ENCODE assay signal across 17 cellular contexts in the genomic region with DNA sequence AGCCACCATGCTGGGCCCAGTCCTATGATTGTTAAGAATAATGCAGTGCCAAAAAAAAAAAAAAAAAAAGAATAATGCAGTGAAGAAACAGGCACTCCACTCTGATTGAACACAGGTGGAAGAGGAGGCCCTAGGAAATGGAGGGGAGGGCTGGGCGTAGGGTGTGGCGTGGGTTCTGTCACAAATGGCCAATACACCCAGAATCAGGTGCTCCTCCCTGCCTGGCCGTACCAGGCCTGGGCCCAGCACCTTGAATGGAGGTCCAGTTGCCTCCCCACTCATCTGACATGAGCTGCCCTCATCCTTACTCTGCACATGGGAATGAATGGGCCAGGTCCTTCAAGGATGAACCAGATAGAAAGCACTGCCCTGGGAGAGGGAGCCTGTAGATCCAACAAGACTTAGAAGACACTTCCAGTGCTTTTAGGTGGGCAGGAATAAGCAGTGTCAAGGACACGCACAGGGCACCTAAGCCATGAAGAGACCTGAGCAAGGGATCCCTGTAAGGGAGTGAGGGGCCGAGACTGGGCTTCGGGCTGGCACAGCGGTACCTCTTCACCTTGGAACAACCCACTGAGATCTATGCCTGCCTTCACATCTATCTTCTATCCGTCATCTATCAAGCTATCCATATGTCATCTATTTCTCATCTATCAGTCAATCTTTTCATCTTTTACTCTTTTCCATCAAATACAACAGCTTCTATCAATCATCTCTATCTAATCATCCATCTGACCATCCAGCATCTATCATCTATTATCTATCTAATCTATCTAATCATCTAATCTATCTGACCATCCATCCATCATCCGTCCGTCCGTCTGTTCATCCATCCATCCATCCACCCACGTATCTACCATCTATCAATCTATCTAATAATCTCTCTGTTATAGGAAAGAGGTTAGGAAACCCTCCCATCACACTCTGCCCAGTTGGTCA. TPM values are rescaled to one million over a fixed set of nuclear protein-coding genes. Genes with fewer than 3 reads are reported as not detected.
DNase-seq lines count a peak whose midpoint lies in the region; ATAC-seq, FAIRE-seq and TF ChIP-seq lines count a peak whose summit lies in the region.
"Had no signal": no experiment of that assay in that cellular context is flagged by ENCODE, and none has a peak within 500 bp of the region (broad histone marks: within the 10 kb centered on the region; RNA-seq: fewer than 3 reads in every experiment).

No MANE protein-coding gene starts in this region.

- intact Hi-C loops in kidney (cut with DNase I) (no loop called here), sigmoid colon (cut with DNase I) (no loop called here)

- H3K4me3 ChIP-seq in kidney (ENCODE audit: low read length in 2 of 2) (no peak overlapping the region), sigmoid colon (no peak overlapping the region)
- H3K4me3 ChIP-seq: breast epithelium, gastrocnemius medialis had no signal

- H3K27ac ChIP-seq in RWPE1 (peak overlapping the region; percentile 87), kidney (ENCODE audit: low read depth in 2 of 2, low read length in 2 of 2) (no peak overlapping the region), sigmoid colon (no peak overlapping the region)

- H3K9me3 ChIP-seq in kidney (ENCODE audit: control insufficient read depth in 1 of 2, low read length in 2 of 2) (no peaks in the 10 kb centered on the region), sigmoid colon (no peaks in the 10 kb centered on the region)
- H3K9me3 ChIP-seq: breast epithelium, gastrocnemius medialis had no signal

- H3K9me3 Mint-ChIP-seq in T-helper 2 cell treated with Interferon-gamma antibody and Interleukin-4, amounts not matched to agents 5 μg/mL and 100 μg/mL, for 36 hours: no peaks in the 10 kb centered on the region
- H3K9me3 Mint-ChIP-seq: activated CD4-positive, alpha-beta T cell treated with anti-CD3 and anti-CD28 coated beads, Interleukin-2, amount 10 ng/mL, durations not matched to agents 7 days and 5 days had no signal

- H3K36me3 ChIP-seq in kidney (ENCODE audit: control insufficient read depth in 1 of 2, insufficient read depth in 2 of 2, low read length in 2 of 2): peaks cover 2 to 18% of the 10 kb centered on the region in 2 donors
- peaks cover 1 to 33% (median 11%) of the 10 kb centered on the region in 4 donors for H3K36me3 ChIP-seq in sigmoid colon
- H3K36me3 ChIP-seq: breast epithelium had no signal

- H3K4me1 Mint-ChIP-seq in T-helper 2 cell treated with Interferon-gamma antibody and Interleukin-4, amounts not matched to agents 5 μg/mL and 100 μg/mL, for 36 hours (ENCODE audit: low read depth): peaks cover 13% of the 10 kb centered on the region

- H3K36me3 Mint-ChIP-seq in T-helper 2 cell treated with Interferon-gamma antibody and Interleukin-4, amounts not matched to agents 5 μg/mL and 100 μg/mL, for 36 hours (ENCODE audit: low read depth): peaks cover 4% of the 10 kb centered on the region

- no peak overlapping the region for H3K9ac ChIP-seq in kidney (ENCODE audit: low read length in 2 of 2)

- CTCF ChIA-PET in RWPE1 (lab: Yijun Ruan, JAX): interaction anchor here (0.5 to 2.7 kb wide), 5 partner anchors 9 to 184 kb away, joined by 3 to 18 read pairs (median 3); no protein-coding TSS in a partner anchor

- FAIRE-seq in kidney (lab: Jason Lieb, UNC): no peak
- FAIRE-seq: A204.1, keratinocyte had no signal

- TF ChIP-seq EP300 in sigmoid colon (IDR thresholded peaks at IDR 0.05): no peak

- no peak for ATAC-seq in GM19463 (IDR thresholded peaks at IDR 0.05; ENCODE audit: unreplicated experiment)
- ATAC-seq: gastrocnemius medialis had no signal

- TF ChIP-seq CTCF in RWPE1 (conservative IDR thresholded peaks at IDR 0.05; ENCODE audit: low read depth): no peak
- TF ChIP-seq CTCF in kidney (IDR thresholded peaks at IDR 0.05; ENCODE audit: borderline replicate concordance, extremely low read depth, insufficient read depth): no peak
- TF ChIP-seq CTCF in sigmoid colon (IDR thresholded peaks at IDR 0.05): no peak

- 91 to 93% methylated on average over 12 of the region's 12 CpGs for WGBS in sigmoid colon, 2 donors

- POLR2A ChIA-PET in RWPE1 (lab: Yijun Ruan, JAX; ENCODE audit: low non-redundant PET): interaction anchor here (0.7 kb wide), 1 partner anchor 102 kb away, joined by 4 read pairs; no protein-coding TSS in a partner anchor

- no peak for TF ChIP-seq POLR2A in sigmoid colon (IDR thresholded peaks at IDR 0.05)

- H3K4me1 ChIP-seq in kidney (ENCODE audit: control insufficient read depth in 1 of 2, insufficient read depth in 1 of 2, low read depth in 1 of 2, low read length in 2 of 2): peaks cover 10 to 17% of the 10 kb centered on the region in 2 donors
- H3K4me1 ChIP-seq in sigmoid colon: peaks cover 0 to 26% (median 23%) of the 10 kb centered on the region in 4 donors

- peak overlapping the region; percentile 3 for H3K27ac Mint-ChIP-seq in T-helper 2 cell treated with Interferon-gamma antibody and Interleukin-4, amounts not matched to agents 5 μg/mL and 100 μg/mL, for 36 hours

- DNase-seq in T-helper 2 cell treated with Interferon-gamma antibody and Interleukin-4, amounts not matched to agents 5 μg/mL and 100 μg/mL, for 36 hours (ENCODE audit: low spot score): no peak
- DNase-seq in T-helper 2 cell: no peak
- DNase-seq in RWPE1 (ENCODE audit: low spot score): no peak
- DNase-seq in kidney: peak; percentile 51
- DNase-seq in sigmoid colon: peak; percentile 61
- DNase-seq in DMS 273 treated with DMSO at 0.1 percent for 48 hours (lab: John Stamatoyannopoulos, UW): no peak
- DNase-seq in NCI-H146 (lab: John Stamatoyannopoulos, UW): no peak
- DNase-seq: activated CD4-positive, alpha-beta T cell treated with anti-CD3 and anti-CD28 coated beads, Interleukin-2, amount 10 ng/mL, durations not matched to agents 7 days and 5 days; activated gamma-delta T cell; HCEC 1CT; NCI-H2227 treated with DMSO at 0.1 percent for 48 hours; OCI-M1 had no signal

- no peaks in the 10 kb centered on the region for H3K27me3 Mint-ChIP-seq in T-helper 2 cell treated with Interferon-gamma antibody and Interleukin-4, amounts not matched to agents 5 μg/mL and 100 μg/mL, for 36 hours (ENCODE audit: low read depth)
- H3K27me3 Mint-ChIP-seq: activated CD4-positive, alpha-beta T cell treated with anti-CD3 and anti-CD28 coated beads, Interleukin-2, amount 10 ng/mL, durations not matched to agents 7 days and 5 days had no signal

- H3K27me3 ChIP-seq in sigmoid colon: no peaks in the 10 kb centered on the region
- H3K27me3 ChIP-seq: breast epithelium, gastrocnemius medialis had no signal

- H3K4me3 Mint-ChIP-seq in T-helper 2 cell treated with Interferon-gamma antibody and Interleukin-4, amounts not matched to agents 5 μg/mL and 100 μg/mL, for 36 hours: no peak overlapping the region
- H3K4me3 Mint-ChIP-seq: activated CD4-positive, alpha-beta T cell treated with anti-CD3 and anti-CD28 coated beads, Interleukin-2, amount 10 ng/mL, durations not matched to agents 7 days and 5 days had no signal

RNA-seq across cellular contexts. Expression of a gene that starts 15.9 kb away (rescaled TPM):
- 56.3 TPM for total RNA-seq in kidney
- 149 TPM for polyA plus RNA-seq in kidney (ENCODE audit: insufficient read depth, low read depth, low replicate concordance)
- total RNA-seq in sigmoid colon: 100 to 1,000 TPM in 1 of 4 donors, 10 to 100 TPM in 3; 56.5 to 116 (median 69.6) TPM
- 10 to 100 TPM; 28.9 to 58.7 (median 53.5) TPM for polyA plus RNA-seq in sigmoid colon

RNA-seq across cellular contexts. Expression of a gene that starts 22.2 kb away (rescaled TPM):
- 44.5 TPM for total RNA-seq in kidney
- polyA plus RNA-seq in kidney (ENCODE audit: insufficient read depth, low read depth, low replicate concordance): 49.3 TPM
- total RNA-seq in sigmoid colon: 10 to 100 TPM; 51.2 to 88.4 (median 85.0) TPM
- polyA plus RNA-seq in sigmoid colon: 10 to 100 TPM; 56.8 to 87.2 (median 66.1) TPM

RNA-seq across cellular contexts. Expression of a gene that starts 59.7 kb away (rescaled TPM):
- 12.2 TPM for total RNA-seq in kidney
- polyA plus RNA-seq in kidney (ENCODE audit: insufficient read depth, low read depth, low replicate concordance): 34.6 TPM
- 1 to 10 TPM; 1.9 to 7.2 (median 4.7) TPM for total RNA-seq in sigmoid colon
- 10 to 100 TPM in 1 of 3 donors, under 1 TPM in 1, not detected in 1; 0.92 to 15.2 TPM for polyA plus RNA-seq in sigmoid colon

Comparison
In these comparisons a context has a peak if more than half of its experiments do, and no peak if none do; other contexts are left out.
1. DNase-seq: peak in kidney (single experiment) and sigmoid colon (single experiment); none in T-helper 2 cell treated with Interferon-gamma antibody and Interleukin-4, amounts not matched to agents 5 μg/mL and 100 μg/mL, for 36 hours (single experiment), T-helper 2 cell (0 of 5), RWPE1 (single experiment), DMS 273 treated with DMSO at 0.1 percent for 48 hours (single experiment) and NCI-H146 (single experiment).